Comparison of ENCODE assay signal across 8 cellular contexts in the genomic region with DNA sequence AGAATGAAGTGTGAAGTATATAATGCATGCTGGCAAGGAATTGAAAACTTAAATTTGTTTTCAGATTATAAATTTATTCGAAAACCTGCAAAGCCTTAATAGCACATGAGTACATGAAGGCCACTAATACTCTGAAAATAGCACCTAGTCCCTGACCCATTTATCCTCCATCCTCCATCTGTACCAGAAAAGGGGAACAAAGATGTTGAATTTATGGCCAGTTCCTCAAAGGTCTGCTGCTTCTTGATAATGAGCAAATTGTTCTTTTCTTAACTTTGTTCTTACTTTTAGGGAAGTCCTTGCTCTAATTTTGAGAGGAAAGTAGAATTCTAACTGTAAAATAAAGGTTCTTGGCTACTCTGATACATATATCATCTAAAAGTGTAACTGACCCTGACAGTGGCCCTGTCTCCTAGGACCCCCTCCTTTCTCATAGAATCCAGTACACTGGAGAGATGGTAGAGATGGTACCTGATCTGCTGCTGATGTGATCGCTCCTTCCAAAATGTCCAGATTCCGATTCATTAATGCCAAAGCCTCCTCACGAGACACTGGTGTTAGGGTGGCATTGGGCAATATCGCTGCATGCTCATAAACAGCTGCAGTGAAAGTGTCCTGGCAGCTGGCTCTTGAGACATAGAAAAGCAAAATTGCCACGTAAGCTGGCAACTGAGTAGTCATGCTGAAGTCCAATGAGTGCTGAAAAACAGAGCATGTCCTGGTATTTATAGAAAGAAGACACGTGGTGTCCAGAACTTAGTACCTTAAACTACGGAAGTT. TPM values are rescaled to one million over a fixed set of nuclear protein-coding genes. Genes with fewer than 3 reads are reported as not detected.
DNase-seq lines count a peak whose midpoint lies in the region; ATAC-seq and TF ChIP-seq lines count a peak whose summit lies in the region.

TSS of gene VNN1 (minus strand) at position 701 of the 780 bp plus-strand sequence. CDS start at position 681, 20 bp downstream.

- H3K36me3 ChIP-seq in thoracic aorta (no peaks in the 10 kb centered on the region), hepatocyte (replicated peaks; ENCODE audit: insufficient read depth, low read depth) (no peaks in the 10 kb centered on the region)

- no peak within 1 kb of the TSS for H2AFZ ChIP-seq in hepatocyte

- 84% methylated on average over 8 of the region's 8 CpGs for WGBS in hepatocyte (ENCODE audit: low lambda C conversion rate, missing lambda C conversion rate)

- TF ChIP-seq CTCF in thoracic aorta (IDR thresholded peaks at IDR 0.05) (no peak), hepatocyte (IDR thresholded peaks at IDR 0.05; ENCODE audit: poor library complexity) (no peak)

- H3K4me3 ChIP-seq in thoracic aorta: no peak within 1 kb of the TSS
- H3K4me3 ChIP-seq in hepatocyte: no peak within 1 kb of the TSS

- ATAC-seq in GM21447 (IDR thresholded peaks at IDR 0.05; ENCODE audit: unreplicated experiment) (peak; percentile 71), left cardiac atrium (peak; percentile 55 to 70), thoracic aorta (ENCODE audit: insufficient number of reproducible peaks, low FRiP score, low read depth) (peak; percentile 30), HG03439 (IDR thresholded peaks at IDR 0.05; ENCODE audit: unreplicated experiment) (no peak)
- ATAC-seq in stimulated activated naive CD8-positive, alpha-beta T cell treated with anti-CD3 and anti-CD28 coated beads, Interleukin-15, Interleukin-2, amounts not matched to agents 100 U/mL and 50 U/mL, for 24 hours: no peak

- DNase-seq in NAMALWA (ENCODE audit: low spot score) (peak; percentile 24), left cardiac atrium (peak; percentile 33), thoracic aorta (ENCODE audit: low spot score) (no peak), hepatocyte (ENCODE audit: low spot score) (no peak), NCI-H526 (lab: John Stamatoyannopoulos, UW) (no peak)
- DNase-seq in stimulated activated naive CD8-positive, alpha-beta T cell treated with anti-CD3 and anti-CD28 coated beads, Interleukin-15, Interleukin-2, amounts not matched to agents 100 U/mL and 50 U/mL, for 24 hours: no peak

- no peaks in the 10 kb centered on the region for H4K20me1 ChIP-seq in hepatocyte (ENCODE audit: insufficient read depth, poor library complexity, severe bottlenecking)

- intact Hi-C loops in left cardiac atrium (cut with DNase I): no loop called here

- H3K79me2 ChIP-seq in hepatocyte: no peaks in the 10 kb centered on the region

- no peaks in the 10 kb centered on the region for H3K9me3 ChIP-seq in thoracic aorta
- H3K9me3 ChIP-seq in hepatocyte (ENCODE audit: low read depth): no peaks in the 10 kb centered on the region

- H3K4me1 ChIP-seq in thoracic aorta (ENCODE audit: control insufficient read depth in 1 of 2, low read depth in 2 of 2) (peaks cover 0 to 3% of the 10 kb centered on the region in 2 donors), hepatocyte (ENCODE audit: insufficient read depth) (no peaks in the 10 kb centered on the region)

- no peak within 1 kb of the TSS for H3K4me2 ChIP-seq in hepatocyte

- H3K27ac ChIP-seq in thoracic aorta: no peak within 1 kb of the TSS
- H3K27ac ChIP-seq in hepatocyte: no peak within 1 kb of the TSS

- H3K27me3 ChIP-seq in thoracic aorta (replicated peaks; ENCODE audit: insufficient read depth): no peaks in the 10 kb centered on the region
- H3K27me3 ChIP-seq in hepatocyte: no peaks in the 10 kb centered on the region

- H3K9me2 ChIP-seq in hepatocyte (replicated peaks; ENCODE audit: insufficient read depth): no peaks in the 10 kb centered on the region

RNA-seq across cellular contexts. Expression of gene VNN1, which starts in this region (rescaled TPM):
- 1 to 10 TPM; 1.1 to 4.5 TPM for total RNA-seq in left cardiac atrium
- 1 to 10 TPM; 1.3 to 3.8 TPM for total RNA-seq in thoracic aorta
- 1.2 and 1.4 TPM in 2 replicates for total RNA-seq in hepatocyte
- 0.46 and 0.93 TPM in 2 replicates for polyA plus RNA-seq in hepatocyte

Comparison
In these comparisons a context has a peak if more than half of its experiments do, and no peak if none do; other contexts are left out.
1. ATAC-seq: peak in GM21447 (single experiment), left cardiac atrium (2 of 2) and thoracic aorta (single experiment); none in stimulated activated naive CD8-positive, alpha-beta T cell treated with anti-CD3 and anti-CD28 coated beads, Interleukin-15, Interleukin-2, amounts not matched to agents 100 U/mL and 50 U/mL, for 24 hours (single experiment) and HG03439 (single experiment).
2. DNase-seq: peak in NAMALWA (single experiment) and left cardiac atrium (single experiment); none in thoracic aorta (single experiment), hepatocyte (single experiment), stimulated activated naive CD8-positive, alpha-beta T cell treated with anti-CD3 and anti-CD28 coated beads, Interleukin-15, Interleukin-2, amounts not matched to agents 100 U/mL and 50 U/mL, for 24 hours (single experiment) and NCI-H526 (0 of 2).